In the genomic region with DNA sequence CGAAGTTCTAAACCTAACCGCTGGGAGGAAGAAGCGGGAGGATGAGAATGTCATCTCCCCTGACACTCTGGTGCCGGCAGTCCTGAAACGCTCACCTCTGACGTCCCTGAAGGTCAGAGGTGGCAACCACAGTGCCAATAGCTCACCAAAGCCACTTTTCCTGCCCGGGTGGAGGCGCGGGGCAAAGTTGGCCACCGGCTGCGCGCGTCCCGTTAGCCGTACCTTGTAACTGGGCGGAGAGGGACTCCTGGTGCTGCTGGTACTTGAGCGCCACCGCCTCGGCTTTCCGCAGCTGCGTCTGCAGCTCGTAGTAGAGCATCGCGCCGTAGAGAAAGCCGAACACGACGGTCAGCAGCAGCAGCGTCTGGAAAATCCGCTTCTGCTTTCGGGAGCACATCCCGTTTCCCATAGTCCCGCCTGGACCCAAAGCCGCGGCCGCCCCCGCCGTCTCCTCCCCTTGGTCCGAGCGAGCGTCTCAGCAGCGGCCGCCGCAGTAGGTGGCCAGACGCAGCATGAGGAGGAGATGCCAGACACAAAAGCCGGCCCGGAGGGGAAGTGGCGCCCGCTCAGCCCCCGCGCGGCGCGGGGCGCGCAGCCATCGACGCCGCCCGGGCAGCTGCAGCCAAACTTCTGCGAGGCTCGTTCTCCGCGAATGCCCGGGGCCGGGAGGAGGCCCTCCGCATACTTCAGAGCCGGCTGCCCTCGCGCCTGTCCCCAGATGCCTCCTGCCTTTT, we compare ENCODE assay signal across 8 cellular contexts. TPM values are rescaled to one million over a fixed set of nuclear protein-coding genes. Genes with fewer than 3 reads are reported as not detected.
A peak's percentile ranks its signal among the peaks of the same experiment; 100 is the strongest.
DNase-seq lines count a peak whose midpoint lies in the region; ATAC-seq and TF ChIP-seq lines count a peak whose summit lies in the region.

No MANE protein-coding gene starts in this region.

- H3K27ac ChIP-seq in Peyer's patch (peak overlapping the region; percentile 87 to 98 (median 90)), left ventricle myocardium inferior (replicated peaks) (peak overlapping the region; percentile 98)

- H3K36me3 ChIP-seq in Peyer's patch, result no peaks in the 10 kb centered on the region
- no peaks in the 10 kb centered on the region for H3K36me3 ChIP-seq in left ventricle myocardium inferior

- TF ChIP-seq POLR2A in Peyer's patch (IDR thresholded peaks at IDR 0.05), result peak in 1 of 2 donors; percentile 30

- H3K4me3 ChIP-seq in Peyer's patch (peak overlapping the region; percentile 63 to 94 (median 74)), left ventricle myocardium inferior (peak overlapping the region; percentile 89)

- intact Hi-C loops in left ventricle myocardium inferior (cut with micrococcal nuclease), result no loop called here
- intact Hi-C loops in posterior cingulate gyrus (cut with DNase I), result loop anchor here (5.0 kb wide), 1 partner anchor 48 kb away; no protein-coding TSS in a partner anchor

- no peaks in the 10 kb centered on the region for H3K9me3 ChIP-seq in Peyer's patch
- H3K9me3 ChIP-seq in left ventricle myocardium inferior (replicated peaks), result no peaks in the 10 kb centered on the region

- DNase-seq in GDM1 (lab: John Stamatoyannopoulos, UW) (peak; percentile 68), HPDE6-E6E7 (ENCODE audit: extremely low spot score) (peak; percentile 37), Peyer's patch (peak; percentile 54 to 83 (median 83)), amniotic stem cell (lab: John Stamatoyannopoulos, UW) (peak; percentile 66), left ventricle myocardium inferior (peak; percentile 64), posterior cingulate gyrus (peak; percentile 32 to 90 (median 54)), iPS-NIHi11 (ENCODE audit: low spot score) (no peak)

- TF ChIP-seq CTCF in Peyer's patch (IDR thresholded peaks at IDR 0.05), result peak in 5 of 6 experiments; percentile 5 to 56 (median 46)
- peak; percentile 60 for TF ChIP-seq CTCF in left ventricle myocardium inferior (IDR thresholded peaks at IDR 0.05; ENCODE audit: borderline replicate concordance)

- ATAC-seq in GM21423 (IDR thresholded peaks at IDR 0.05; ENCODE audit: unreplicated experiment), result peak; percentile 41

- H3K27me3 ChIP-seq in Peyer's patch (no peaks in the 10 kb centered on the region), left ventricle myocardium inferior (ENCODE audit: low read depth) (no peaks in the 10 kb centered on the region)

- H3K4me1 ChIP-seq in Peyer's patch (peaks cover 0 to 25% (median 0%) of the 10 kb centered on the region in 4 donors), left ventricle myocardium inferior (peaks cover 66% of the 10 kb centered on the region)

RNA-seq across cellular contexts. Expression of gene GOLIM4, which starts 0.7 kb away (rescaled TPM):
- total RNA-seq in Peyer's patch (100 to 1,000 TPM; 102 to 186 (median 139) TPM), left ventricle myocardium inferior (74.8 TPM)
